In the genomic region with DNA sequence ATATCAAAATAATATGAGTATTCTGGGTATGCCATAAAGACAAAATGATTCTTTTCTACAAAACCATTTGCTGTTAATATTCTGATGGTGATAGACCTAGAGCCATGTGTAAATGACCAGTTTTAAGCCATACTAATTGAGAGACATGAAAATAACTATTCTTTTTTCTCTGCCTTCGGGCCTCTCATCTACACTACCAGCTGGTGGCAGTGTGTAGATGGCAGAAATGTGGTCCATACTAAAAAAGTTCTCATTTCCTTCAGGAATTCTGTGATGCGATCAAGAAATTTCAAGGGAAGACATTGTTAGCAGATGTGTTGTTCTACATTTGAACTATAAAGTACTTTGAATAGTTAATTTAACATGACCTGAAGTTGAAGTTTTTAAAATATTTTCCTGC, we compare ENCODE assay signal across 13 cellular contexts.
A peak's percentile ranks its signal among the peaks of the same experiment; 100 is the strongest.
DNase-seq lines count a peak whose midpoint lies in the region; ATAC-seq, FAIRE-seq and TF ChIP-seq lines count a peak whose summit lies in the region.
"Had no signal": no experiment of that assay in that cellular context is flagged by ENCODE, and none has a peak within 500 bp of the region (broad histone marks: within the 10 kb centered on the region; RNA-seq: fewer than 3 reads in every experiment).

No MANE protein-coding gene starts in this region.

- H3K27ac Mint-ChIP-seq in HFFc6 (no peak overlapping the region), astrocyte (ENCODE audit: unreplicated experiment) (no peak overlapping the region)
- H3K27ac Mint-ChIP-seq: brain; CD4-positive, alpha-beta memory T cell had no signal

- TF ChIP-seq CTCF in HFFc6 (IDR thresholded peaks at IDR 0.05) = peak; percentile 20; the same call in 1 of the 2 replicates
- TF ChIP-seq CTCF in astrocyte (IDR thresholded peaks at IDR 0.05; ENCODE audit: insufficient read depth, low read depth, low read length) = peak; percentile 38

- no peak overlapping the region for H3K4me2 ChIP-seq in astrocyte (ENCODE audit: low read length)

- no peaks in the 10 kb centered on the region for H3K79me2 ChIP-seq in astrocyte (ENCODE audit: insufficient read depth, low read length)

- H3K4me3 ChIP-seq in astrocyte (ENCODE audit: insufficient read depth, low read depth, low read length) = no peak overlapping the region

- H3K27me3 Mint-ChIP-seq in HFFc6 (ENCODE audit: insufficient read depth) (peaks cover 3% of the 10 kb centered on the region; the same call in 1 of the 2 replicates), astrocyte (ENCODE audit: low read depth, unreplicated experiment) (no peaks in the 10 kb centered on the region)
- H3K27me3 Mint-ChIP-seq: brain had no signal

- peak; percentile 40 for DNase-seq in D341Med (ENCODE audit: low spot score)
- no peak for DNase-seq in HFFc6
- peak; percentile 1 for DNase-seq in astrocyte (ENCODE audit: low read depth)
- peak; percentile 1 for DNase-seq in kidney tubule cell (ENCODE audit: low spot score)
- DNase-seq in NCI-H774 (lab: John Stamatoyannopoulos, UW) = no peak
- no peak for DNase-seq in NCI-H187 (lab: John Stamatoyannopoulos, UW)
- DNase-seq: activated CD4-positive, alpha-beta T cell treated with anti-CD3 and anti-CD28 coated beads for 48 hours; CD4-positive, alpha-beta memory T cell; midbrain; NCI-H1092 treated with DMSO at 0.1 percent for 48 hours had no signal

- H3K9me3 Mint-ChIP-seq in HFFc6 (peaks cover 22% of the 10 kb centered on the region), astrocyte (ENCODE audit: unreplicated experiment) (peaks cover 3% of the 10 kb centered on the region)

- H3K36me3 Mint-ChIP-seq in HFFc6 (ENCODE audit: low read depth) (no peaks in the 10 kb centered on the region), astrocyte (ENCODE audit: low read depth, unreplicated experiment) (no peaks in the 10 kb centered on the region)
- H3K36me3 Mint-ChIP-seq: brain; CD4-positive, alpha-beta memory T cell had no signal

- no peaks in the 10 kb centered on the region for H3K4me1 ChIP-seq in astrocyte (ENCODE audit: insufficient read depth, low read length)

- no peak overlapping the region for H2AFZ ChIP-seq in astrocyte (ENCODE audit: low read depth, low read length)

- H3K27ac ChIP-seq in astrocyte (ENCODE audit: low read depth, low read length) = no peak overlapping the region

- H3K9ac ChIP-seq in astrocyte (ENCODE audit: low read length) = no peak overlapping the region

- H3K4me1 Mint-ChIP-seq in HFFc6 (ENCODE audit: low read depth) (no peaks in the 10 kb centered on the region), astrocyte (ENCODE audit: low read depth, unreplicated experiment) (no peaks in the 10 kb centered on the region)
- H3K4me1 Mint-ChIP-seq: CD4-positive, alpha-beta memory T cell had no signal

- H3K9me3 ChIP-seq in astrocyte (ENCODE audit: insufficient read depth, low read depth, low read length) = no peaks in the 10 kb centered on the region

- no peaks in the 10 kb centered on the region for H4K20me1 ChIP-seq in astrocyte (ENCODE audit: insufficient read depth, low read length)

- no peak for ATAC-seq in HG03457 (IDR thresholded peaks at IDR 0.05; ENCODE audit: unreplicated experiment)
- ATAC-seq in GM18502 (IDR thresholded peaks at IDR 0.05; ENCODE audit: poor library complexity, unreplicated experiment) = no peak

- H3K27me3 ChIP-seq in astrocyte (ENCODE audit: insufficient read depth, low read length) = no peaks in the 10 kb centered on the region

- H3K36me3 ChIP-seq in astrocyte (ENCODE audit: insufficient read depth, low read length) = no peaks in the 10 kb centered on the region

- FAIRE-seq in astrocyte (lab: Jason Lieb, UNC) = no peak

- H3K4me3 Mint-ChIP-seq in HFFc6 (no peak overlapping the region), astrocyte (ENCODE audit: unreplicated experiment) (no peak overlapping the region)
- H3K4me3 Mint-ChIP-seq: brain; CD4-positive, alpha-beta memory T cell had no signal

Comparison
In these comparisons a context has a peak if more than half of its experiments do, and no peak if none do; other contexts are left out.
1. DNase-seq: peak in D341Med (single experiment), astrocyte (single experiment) and kidney tubule cell (single experiment); none in HFFc6 (single experiment), NCI-H774 (single experiment) and NCI-H187 (0 of 2).